Comparison of ENCODE assay signal across 7 cellular contexts in genomic region chr6:34664270-34664971, GRCh38. TPM values are rescaled to one million over a fixed set of nuclear protein-coding genes. Genes with fewer than 3 reads are reported as not detected.
DNase-seq lines count a peak whose midpoint lies in the region; ATAC-seq and TF ChIP-seq lines count a peak whose summit lies in the region.

No MANE protein-coding gene starts in this region.

- DNase-seq in HCEC 1CT (peak; percentile 65), RWPE2 (ENCODE audit: low spot score) (no peak), sigmoid colon (no peak), LoVo (ENCODE audit: low spot score) (no peak), NCI-H748 (lab: John Stamatoyannopoulos, UW; ENCODE audit: unreplicated experiment) (no peak), NCI-H2107 treated with DMSO at 0.1 percent for 48 hours (lab: John Stamatoyannopoulos, UW; ENCODE audit: unreplicated experiment) (no peak)
- DNase-seq in effector memory CD8-positive, alpha-beta T cell = no peak

- no peak for TF ChIP-seq CTCF in RWPE2 (IDR thresholded peaks at IDR 0.05; ENCODE audit: poor library complexity, severe bottlenecking)
- TF ChIP-seq CTCF in sigmoid colon (IDR thresholded peaks at IDR 0.05) = no peak

- H3K4me1 ChIP-seq in RWPE2 (ENCODE audit: insufficient read depth, poor library complexity, severe bottlenecking) = peaks cover 13% of the 10 kb centered on the region
- H3K4me1 ChIP-seq in sigmoid colon = peaks cover 0 to 37% (median 28%) of the 10 kb centered on the region in 4 donors

- H3K27ac ChIP-seq in RWPE2 (ENCODE audit: poor library complexity, severe bottlenecking) (peak overlapping the region; percentile 47), sigmoid colon (peak overlapping the region in 3 of 4 donors; percentile 7 to 55 (median 27))

- peak overlapping the region; percentile 25 to 53 for H3K4me3 Mint-ChIP-seq in effector memory CD8-positive, alpha-beta T cell

- H3K4me3 ChIP-seq in RWPE2 (ENCODE audit: severe bottlenecking) (no peak overlapping the region), sigmoid colon (no peak overlapping the region)

- 48 to 70% methylated on average over 4 of the region's 4 CpGs for WGBS in sigmoid colon, 2 donors

- peaks cover 28 to 45% of the 10 kb centered on the region in 2 donors for H3K4me1 Mint-ChIP-seq in effector memory CD8-positive, alpha-beta T cell (ENCODE audit: low read depth in 2 of 2)

- TF ChIP-seq EP300 in sigmoid colon (IDR thresholded peaks at IDR 0.05) = no peak

- peak overlapping the region; percentile 38 to 81 for H3K27ac Mint-ChIP-seq in effector memory CD8-positive, alpha-beta T cell

- no peak for ATAC-seq in RWPE2 (ENCODE audit: low read depth)
- ATAC-seq in effector memory CD8-positive, alpha-beta T cell (replicated peaks) = no peak

- intact Hi-C loops in sigmoid colon (cut with DNase I) = no loop called here

- H3K27me3 Mint-ChIP-seq in effector memory CD8-positive, alpha-beta T cell = no peaks in the 10 kb centered on the region

- no peaks in the 10 kb centered on the region for H3K36me3 ChIP-seq in RWPE2 (ENCODE audit: low read depth)
- H3K36me3 ChIP-seq in sigmoid colon = no peaks in the 10 kb centered on the region

- TF ChIP-seq POLR2A in sigmoid colon (IDR thresholded peaks at IDR 0.05) = no peak

- no peaks in the 10 kb centered on the region for H3K9me3 Mint-ChIP-seq in effector memory CD8-positive, alpha-beta T cell

- peaks cover 3% of the 10 kb centered on the region for H3K36me3 Mint-ChIP-seq in effector memory CD8-positive, alpha-beta T cell (ENCODE audit: insufficient read depth)

- H3K9me3 ChIP-seq in RWPE2 (ENCODE audit: severe bottlenecking) = no peaks in the 10 kb centered on the region
- no peaks in the 10 kb centered on the region for H3K9me3 ChIP-seq in sigmoid colon

- H3K27me3 ChIP-seq in RWPE2 (ENCODE audit: insufficient read depth, poor library complexity, severe bottlenecking) = no peaks in the 10 kb centered on the region
- H3K27me3 ChIP-seq in sigmoid colon = no peaks in the 10 kb centered on the region

RNA-seq across cellular contexts. Expression of gene ILRUN, which starts 32.1 kb away (rescaled TPM):
- 10 to 100 TPM; 56.3 to 79.3 (median 78.4) TPM for total RNA-seq in sigmoid colon
- 10 to 100 TPM; 35.4 to 62.7 (median 51.6) TPM for polyA plus RNA-seq in sigmoid colon
